ENCODE assay signal across 9 cellular contexts in the genomic region with DNA sequence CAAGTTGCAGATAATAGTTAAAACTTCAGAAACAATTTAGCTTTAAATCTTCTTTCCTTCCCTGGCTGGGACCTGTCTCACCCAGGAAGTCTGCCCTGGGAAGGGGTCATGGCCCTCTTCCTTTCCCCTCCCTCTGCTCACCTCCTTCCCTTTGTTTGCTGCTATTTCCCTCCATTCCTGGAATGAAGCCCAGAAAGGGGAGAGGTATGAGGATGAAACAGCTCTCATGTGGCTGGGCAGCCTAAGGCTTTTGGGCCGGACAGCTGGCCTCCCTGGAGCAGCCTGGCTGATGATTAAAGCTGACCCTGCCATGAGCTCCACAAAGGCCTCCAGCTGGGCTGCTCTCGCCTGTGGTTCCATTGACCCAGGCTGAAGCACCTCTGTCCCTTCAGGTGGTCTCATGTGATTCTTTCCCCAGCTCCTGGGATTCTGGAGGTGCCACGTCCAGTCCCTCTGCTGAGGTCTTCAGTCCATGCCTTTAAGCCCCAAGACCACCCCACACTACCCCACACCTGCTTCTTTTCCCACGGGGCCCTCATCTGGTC.
DNase-seq lines count a peak whose midpoint lies in the region; ATAC-seq and TF ChIP-seq lines count a peak whose summit lies in the region.
"Had no signal": no experiment of that assay in that cellular context is flagged by ENCODE, and none has a peak within 500 bp of the region (broad histone marks: within the 10 kb centered on the region; RNA-seq: fewer than 3 reads in every experiment).

No MANE protein-coding gene starts in this region.

- H3K27me3 ChIP-seq in SJCRH30 = no peaks in the 10 kb centered on the region

- H3K4me3 ChIP-seq in SJCRH30 = no peak overlapping the region
- H3K4me3 ChIP-seq in skeletal muscle cell (ENCODE audit: low read depth, low read length) = no peak overlapping the region

- no peak for ATAC-seq in HG03095 (IDR thresholded peaks at IDR 0.05; ENCODE audit: unreplicated experiment)
- ATAC-seq in HG03175 (IDR thresholded peaks at IDR 0.05; ENCODE audit: unreplicated experiment) = no peak

- no peak for TF ChIP-seq CTCF in GM10266 (IDR thresholded peaks at IDR 0.05; ENCODE audit: control insufficient read depth, insufficient read depth, low read depth, missing control alignments)

- H3K9me3 ChIP-seq in SJCRH30 (replicated peaks) = 0 out of 2 replicates have a peak, but pooled peaks cover 3% of the 10 kb centered on the region

- DNase-seq in DMS 273 (lab: John Stamatoyannopoulos, UW; ENCODE audit: unreplicated experiment) (peak; percentile 20), DMS 273 treated with DMSO at 0.1 percent for 48 hours (lab: John Stamatoyannopoulos, UW) (no peak), SJCRH30 (peak; percentile 72 to 81), fibroblast of peridontal ligament (ENCODE audit: extremely low read depth) (peak; percentile 72), skeletal muscle cell (ENCODE audit: low read depth) (peak; percentile 53), GM10266 (ENCODE audit: extremely low spot score) (no peak)

- no peaks in the 10 kb centered on the region for H3K36me3 ChIP-seq in SJCRH30

- H3K27ac ChIP-seq in SJCRH30 = peak overlapping the region; percentile 14; the same call in 1 of the 2 replicates
- H3K27ac ChIP-seq: 22Rv1 had no signal

- peaks cover 26% of the 10 kb centered on the region for H3K4me1 ChIP-seq in SJCRH30

Comparison
In these comparisons a context has a peak if more than half of its experiments do, and no peak if none do; other contexts are left out.
1. DNase-seq: peak in DMS 273 (single experiment), SJCRH30 (2 of 2), fibroblast of peridontal ligament (single experiment) and skeletal muscle cell (single experiment); none in DMS 273 treated with DMSO at 0.1 percent for 48 hours (single experiment) and GM10266 (single experiment).